ENCODE assay signal across 23 cellular contexts in the genomic region with DNA sequence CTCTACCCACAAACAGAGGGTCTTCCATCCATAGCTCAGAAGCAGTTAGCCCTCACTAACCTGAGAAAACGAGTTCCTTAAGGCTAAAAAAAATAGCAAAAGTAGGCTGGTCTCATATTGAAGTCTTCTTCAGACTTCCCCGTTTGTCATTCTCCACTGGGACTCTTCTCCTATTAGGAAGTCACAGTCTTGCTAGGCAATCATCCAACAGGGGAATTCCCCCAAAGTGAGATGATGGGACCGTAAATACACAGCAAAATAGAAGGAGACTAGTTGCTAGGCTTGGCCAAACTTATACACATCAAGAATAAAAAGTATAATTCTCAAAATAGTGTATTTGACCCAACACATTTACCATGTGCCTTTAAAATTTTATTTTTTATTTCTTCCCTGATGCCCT. TPM values are rescaled to one million over a fixed set of nuclear protein-coding genes. Genes with fewer than 3 reads are reported as not detected.
"Had no signal": no experiment of that assay in that cellular context is flagged by ENCODE, and none has a peak within 500 bp of the region (broad histone marks: within the 10 kb centered on the region; RNA-seq: fewer than 3 reads in every experiment).

No MANE protein-coding gene starts in this region.

- H3K27ac ChIP-seq: SK-N-MC had no signal

- DNase-seq: activated B cell treated with CpG ODN at 0.5 μM for 24 hours; activated CD4-positive, alpha-beta memory T cell treated with anti-CD3 and anti-CD28 coated beads for 36 hours; activated CD4-positive, alpha-beta T cell treated with anti-CD3 and anti-CD28 coated beads for 1 hour; activated CD4-positive, alpha-beta T cell treated with anti-CD3 and anti-CD28 coated beads, Interleukin-2, amount 10 ng/mL, durations not matched to agents 7 days and 5 days; activated CD8-positive, alpha-beta memory T cell treated with anti-CD3 and anti-CD28 coated beads for 24 hours; activated effector memory CD4-positive, alpha-beta T cell treated with anti-CD3 and anti-CD28 coated beads, Interleukin-2, amount 50 U/mL, for 16 hours; activated naive CD4-positive, alpha-beta T cell treated with Interleukin-2 at 50 U/mL for 16 hours; activated naive CD8-positive, alpha-beta T cell treated with anti-CD3 and anti-CD28 coated beads, Interleukin-2, amount 50 U/mL, for 24 hours; activated T-cell treated with anti-CD3 and anti-CD28 coated beads, Interleukin-2, amount 50 U/mL, for 4 hours; amygdala; KG1; NCI-H1048; NCI-H146; NCI-H187 treated with DMSO at 0.1 percent for 48 hours; NCI-H2081 treated with DMSO at 0.1 percent for 48 hours; NCI-H526 treated with DMSO at 0.1 percent for 48 hours; SIG-M5; T-cell; T-helper 2 cell; T1000 had no signal

- ATAC-seq: activated naive CD4-positive, alpha-beta T cell treated with anti-CD3 and anti-CD28 coated beads, Interleukin-2, amount 50 U/mL, for 72 hours; activated naive CD8-positive, alpha-beta T cell treated with anti-CD3 and anti-CD28 coated beads, Interleukin-2, amount 50 U/mL, for 24 hours; activated T-cell treated with anti-CD3 and anti-CD28 coated beads, Interleukin-2, amount 50 U/mL, for 4 hours; T-cell had no signal

- H3K4me3 ChIP-seq: SK-N-MC had no signal

RNA-seq across cellular contexts. Expression of a gene that starts 34.3 kb away (rescaled TPM):
- total RNA-seq: OCI-LY7 had no signal
